ENCODE assay signal across 28 cellular contexts in genomic region chr4:94442251-94442650, GRCh38. TPM values are rescaled to one million over a fixed set of nuclear protein-coding genes. Genes with fewer than 3 reads are reported as not detected.
DNase-seq lines count a peak whose midpoint lies in the region; ATAC-seq and TF ChIP-seq lines count a peak whose summit lies in the region.
"Had no signal": no experiment of that assay in that cellular context is flagged by ENCODE, and none has a peak within 500 bp of the region (broad histone marks: within the 10 kb centered on the region; RNA-seq: fewer than 3 reads in every experiment).

No MANE protein-coding gene starts in this region.

- H3K27ac Mint-ChIP-seq in stimulated activated naive CD8-positive, alpha-beta T cell treated with anti-CD3 and anti-CD28 coated beads, Interleukin-15, amount 100 ng/mL, for 72 hours, result no peak overlapping the region
- H3K27ac Mint-ChIP-seq: activated T-cell treated with anti-CD3 and anti-CD28 coated beads, Interleukin-2, amount 50 U/mL, for 24 hours; effector memory CD8-positive, alpha-beta T cell had no signal

- no peaks in the 10 kb centered on the region for H3K36me3 ChIP-seq in GM23248 (ENCODE audit: low read depth)
- H3K36me3 ChIP-seq in osteoblast (ENCODE audit: insufficient read depth, low read length), result no peaks in the 10 kb centered on the region
- no peaks in the 10 kb centered on the region for H3K36me3 ChIP-seq in adrenal gland (replicated peaks in 1 of 2)
- H3K36me3 ChIP-seq: breast epithelium, colonic mucosa, MG63, thyroid gland had no signal

- H3K27ac ChIP-seq in GM23248, result no peak overlapping the region
- no peak overlapping the region for H3K27ac ChIP-seq in osteoblast (ENCODE audit: low read depth, low read length)
- H3K27ac ChIP-seq in adrenal gland, result no peak overlapping the region
- H3K27ac ChIP-seq: breast epithelium, colonic mucosa, thyroid gland had no signal

- TF ChIP-seq POLR2A in adrenal gland (IDR thresholded peaks at IDR 0.05), result no peak

- H3K4me3 ChIP-seq in GM23248, result no peak overlapping the region
- no peak overlapping the region for H3K4me3 ChIP-seq in osteoblast (ENCODE audit: insufficient read depth, low read length)
- H3K4me3 ChIP-seq in adrenal gland, result no peak overlapping the region
- H3K4me3 ChIP-seq: breast epithelium, colonic mucosa, MG63, thyroid gland had no signal

- H3K79me2 ChIP-seq in GM23248 (ENCODE audit: insufficient read depth) (no peaks in the 10 kb centered on the region), osteoblast (ENCODE audit: insufficient read depth, low read length) (no peaks in the 10 kb centered on the region)

- peaks cover under 1% of the 10 kb centered on the region for H3K27me3 Mint-ChIP-seq in stimulated activated naive CD8-positive, alpha-beta T cell treated with anti-CD3 and anti-CD28 coated beads, Interleukin-15, amount 100 ng/mL, for 72 hours

- 0 out of 2 replicates have a peak, but pooled peaks cover 7% of the 10 kb centered on the region for H3K9me2 ChIP-seq in GM23248 (ENCODE audit: insufficient read depth)

- DNase-seq in GM23248, result no peak
- DNase-seq in OCI-M1 (lab: John Stamatoyannopoulos, UW), result peak; percentile 33
- no peak for DNase-seq in Right ventricle myocardium superior
- DNase-seq in osteoblast (ENCODE audit: insufficient read length, low spot score, missing footprints), result peak; percentile 54
- DNase-seq in stimulated activated naive CD8-positive, alpha-beta T cell treated with anti-CD3 and anti-CD28 coated beads, Interleukin-15, amount 100 ng/mL, for 72 hours, result no peak
- DNase-seq in posterior cingulate gyrus, result no peak
- no peak for DNase-seq in adrenal gland
- DNase-seq: activated CD4-positive, alpha-beta T cell treated with anti-CD3 and anti-CD28 coated beads for 1 hour; activated CD8-positive, alpha-beta memory T cell treated with anti-CD3 and anti-CD28 coated beads for 24 hours; activated T-cell treated with anti-CD3 and anti-CD28 coated beads, Interleukin-2, amount 50 U/mL, for 24 hours; C1 segment of cervical spinal cord; colonic mucosa; effector memory CD8-positive, alpha-beta T cell; EL; kidney; mesenchymal stem cell; MG63; NCI-H1417 treated with DMSO at 0.1 percent for 48 hours; NCI-H2107; NK-92 treated with Interleukin-12 subunit alpha and Interleukin-12 subunit beta, amount 100 ng/mL, for 24 hours; nucleus accumbens; stimulated activated CD4-positive, alpha-beta T cell treated with anti-CD3 and anti-CD28 coated beads, Interleukin-4, amount 100 ng/mL, for 4 hours; stimulated activated naive CD4-positive, alpha-beta T cell treated with Interleukin-2 at 50 U/mL for 16 hours; T-helper 1 cell; thyroid gland had no signal

- H3K27me3 ChIP-seq in GM23248 (replicated peaks; ENCODE audit: insufficient read depth), result no peaks in the 10 kb centered on the region
- H3K27me3 ChIP-seq in osteoblast (ENCODE audit: insufficient read depth, low read length), result no peaks in the 10 kb centered on the region
- H3K27me3 ChIP-seq in adrenal gland, result no peaks in the 10 kb centered on the region
- H3K27me3 ChIP-seq: breast epithelium, colonic mucosa, MG63, thyroid gland had no signal

- H3K4me2 ChIP-seq in GM23248 (ENCODE audit: unreplicated experiment), result no peak overlapping the region
- H3K4me2 ChIP-seq in osteoblast (ENCODE audit: insufficient read depth, low read length), result no peak overlapping the region

- H3K9ac ChIP-seq in GM23248, result no peak overlapping the region

- no peaks in the 10 kb centered on the region for H3K9me3 ChIP-seq in GM23248 (ENCODE audit: low read depth)
- H3K9me3 ChIP-seq in osteoblast (ENCODE audit: low read depth, low read length), result no peaks in the 10 kb centered on the region
- H3K9me3 ChIP-seq in adrenal gland (replicated peaks in 1 of 3), result no peaks in the 10 kb centered on the region
- H3K9me3 ChIP-seq: breast epithelium, colonic mucosa, MG63, thyroid gland had no signal

- TF ChIP-seq CTCF in osteoblast (IDR thresholded peaks at IDR 0.05; ENCODE audit: extremely low read depth, low read depth, low read length) (no peak), adrenal gland (IDR thresholded peaks at IDR 0.05) (no peak)

- peak; percentile 95 for ATAC-seq in Right ventricle myocardium superior (ENCODE audit: poor library complexity)
- ATAC-seq in stimulated activated naive CD8-positive, alpha-beta T cell treated with anti-CD3 and anti-CD28 coated beads, Interleukin-15, amount 100 ng/mL, for 72 hours, result no peak
- ATAC-seq in GM21529 (IDR thresholded peaks at IDR 0.05; ENCODE audit: unreplicated experiment), result no peak
- ATAC-seq: effector memory CD8-positive, alpha-beta T cell; esophagus mucosa had no signal

- H2AFZ ChIP-seq in GM23248 (peak overlapping the region; percentile 55), osteoblast (ENCODE audit: low read length) (peak overlapping the region; percentile 60)

- in situ Hi-C loops in GM23248 (cut with MboI), result no loop called here

- H4K20me1 ChIP-seq in GM23248 (ENCODE audit: insufficient read depth), result no peaks in the 10 kb centered on the region
- H4K20me1 ChIP-seq in osteoblast (ENCODE audit: insufficient read depth, low read length), result no peaks in the 10 kb centered on the region

- no peak overlapping the region for H3K4me3 Mint-ChIP-seq in stimulated activated naive CD8-positive, alpha-beta T cell treated with anti-CD3 and anti-CD28 coated beads, Interleukin-15, amount 100 ng/mL, for 72 hours
- H3K4me3 Mint-ChIP-seq: activated T-cell treated with anti-CD3 and anti-CD28 coated beads, Interleukin-2, amount 50 U/mL, for 24 hours; effector memory CD8-positive, alpha-beta T cell had no signal

- peaks cover 17% of the 10 kb centered on the region for H3F3A ChIP-seq in GM23248 (ENCODE audit: insufficient read depth)

- intact Hi-C loops in Right ventricle myocardium superior (cut with DNase I), result no loop called here
- intact Hi-C loops in posterior cingulate gyrus (cut with DNase I), result no loop called here
- intact Hi-C loops in adrenal gland (cut with DNase I), result no loop called here

- 53 to 69% methylated on average over 1 of the region's 1 CpG for WGBS in GM23248 (ENCODE audit: low coverage in 1 of 2, low lambda C conversion rate in 2 of 2, missing lambda C conversion rate in 2 of 2), 2 experiments
- 85 to 93% (median 91%) methylated on average over 1 of the region's 1 CpG for WGBS in adrenal gland, 4 donors

- no peaks in the 10 kb centered on the region for H3K4me1 Mint-ChIP-seq in stimulated activated naive CD8-positive, alpha-beta T cell treated with anti-CD3 and anti-CD28 coated beads, Interleukin-15, amount 100 ng/mL, for 72 hours

- no peaks in the 10 kb centered on the region for H3K9me3 Mint-ChIP-seq in stimulated activated naive CD8-positive, alpha-beta T cell treated with anti-CD3 and anti-CD28 coated beads, Interleukin-15, amount 100 ng/mL, for 72 hours
- H3K9me3 Mint-ChIP-seq: activated T-cell treated with anti-CD3 and anti-CD28 coated beads, Interleukin-2, amount 50 U/mL, for 24 hours; effector memory CD8-positive, alpha-beta T cell had no signal

- H3K4me1 ChIP-seq in GM23248 (ENCODE audit: insufficient read depth), result peaks cover 25% of the 10 kb centered on the region
- peaks cover 30% of the 10 kb centered on the region for H3K4me1 ChIP-seq in osteoblast (ENCODE audit: insufficient read depth, low read length)
- H3K4me1 ChIP-seq in adrenal gland (replicated peaks in 1 of 2), result no peaks in the 10 kb centered on the region
- H3K4me1 ChIP-seq: breast epithelium, colonic mucosa had no signal

RNA-seq across cellular contexts. Expression of gene PDLIM5, which starts 9.5 kb away (rescaled TPM):
- 115 and 185 TPM in 2 replicates for total RNA-seq in GM23248 (2014; rRNA removed; shearing (Covaris generic))
- polyA plus RNA-seq in GM23248 (2016; fragmentation: Nextera tagmentation; extraction: Ambion mirVana) (147 and 149 TPM in 2 replicates), adrenal gland (10 to 100 TPM; 26.2 to 92.4 (median 28.9) TPM)
- total RNA-seq in Right ventricle myocardium superior (979 TPM), osteoblast (242 and 312 TPM in 2 replicates), adrenal gland (100 to 1,000 TPM in 3 of 8 donors, 10 to 100 TPM in 5; 53.9 to 150 (median 84.0) TPM)

Comparison
In these comparisons a context has a peak if more than half of its experiments do, and no peak if none do; other contexts are left out.
1. DNase-seq: peak in OCI-M1 (single experiment) and osteoblast (single experiment); none in GM23248 (single experiment), Right ventricle myocardium superior (single experiment), stimulated activated naive CD8-positive, alpha-beta T cell treated with anti-CD3 and anti-CD28 coated beads, Interleukin-15, amount 100 ng/mL, for 72 hours (0 of 2), posterior cingulate gyrus (0 of 10) and adrenal gland (0 of 7).